17 cellular contexts compared by ENCODE assay signal in the genomic region with DNA sequence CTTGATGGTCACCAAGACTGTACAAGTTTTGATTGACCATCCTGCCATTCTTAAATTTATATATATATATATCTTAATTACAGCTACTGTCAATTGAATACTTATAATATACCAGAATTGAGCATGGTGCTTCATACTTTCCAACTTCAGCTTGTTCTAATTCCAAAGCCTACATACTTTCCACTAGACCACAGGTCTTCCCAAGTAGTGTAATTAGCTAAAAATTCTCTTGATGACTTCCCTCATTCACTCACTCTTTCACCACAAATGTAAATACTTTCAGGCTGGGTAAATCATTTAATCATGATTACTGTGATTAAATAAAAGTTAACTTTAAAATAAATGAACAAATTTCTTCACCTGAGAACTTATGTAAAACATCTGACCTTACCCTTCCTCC. TPM values are rescaled to one million over a fixed set of nuclear protein-coding genes. Genes with fewer than 3 reads are reported as not detected.
A peak's percentile ranks its signal among the peaks of the same experiment; 100 is the strongest.
DNase-seq lines count a peak whose midpoint lies in the region; ATAC-seq and TF ChIP-seq lines count a peak whose summit lies in the region.
"Had no signal": no experiment of that assay in that cellular context is flagged by ENCODE, and none has a peak within 500 bp of the region (broad histone marks: within the 10 kb centered on the region; RNA-seq: fewer than 3 reads in every experiment).

No MANE protein-coding gene starts in this region.

- H3K27ac ChIP-seq in Karpas-422 (ENCODE audit: low read length) (peak overlapping the region; percentile 97), neural progenitor cell (no peak overlapping the region), testis (no peak overlapping the region), colonic mucosa (no peak overlapping the region)
- H3K27ac ChIP-seq: left lung had no signal

- peaks cover 53% of the 10 kb centered on the region for H3K4me1 Mint-ChIP-seq in activated CD4-positive, alpha-beta T cell treated with anti-CD3 and anti-CD28 coated beads, Interleukin-2, amount 10 ng/mL, durations not matched to agents 24 days and 14 days
- H3K4me1 Mint-ChIP-seq in neural progenitor cell, result peaks cover 40% of the 10 kb centered on the region

- peak overlapping the region; percentile 88 for H3K4me2 ChIP-seq in Karpas-422 (ENCODE audit: low read depth, low read length, poor library complexity, severe bottlenecking)
- peak overlapping the region; percentile 92 for H3K4me2 ChIP-seq in neural progenitor cell

- H2AFZ ChIP-seq in Karpas-422 (ENCODE audit: low read length) (no peak overlapping the region), neural progenitor cell (replicated peaks) (no peak overlapping the region)

- H3K9ac ChIP-seq in Karpas-422 (ENCODE audit: low read length), result peak overlapping the region; percentile 59; the same call in 1 of the 2 replicates
- no peak overlapping the region for H3K9ac ChIP-seq in neural progenitor cell
- H3K9ac ChIP-seq in colonic mucosa (ENCODE audit: low read depth in 2 of 2, low read length in 2 of 2), result no peak overlapping the region

- ATAC-seq in GM19324 (IDR thresholded peaks at IDR 0.05; ENCODE audit: low FRiP score, unreplicated experiment), result no peak
- ATAC-seq: left lung, sciatic nerve had no signal

- intact Hi-C loops in activated CD4-positive, alpha-beta T cell treated with anti-CD3 and anti-CD28 coated beads, Interleukin-2, amount 10 ng/mL, durations not matched to agents 24 days and 14 days (cut with micrococcal nuclease), result loop anchor here (10.0 kb wide), 2 partner anchors 613 to 1223 kb away; a partner anchor contains a TSS
- intact Hi-C loops in testis (cut with DNase I; ENCODE audit: low total_unique reads), result no loop called here
- intact Hi-C loops in colonic mucosa (cut with DNase I), result loop anchor here (5.0 kb wide), 1 partner anchor 35 kb away; no protein-coding TSS in a partner anchor

- peaks cover 96% of the 10 kb centered on the region for H3K79me2 ChIP-seq in Karpas-422 (ENCODE audit: low read length)
- H3K79me2 ChIP-seq in neural progenitor cell (ENCODE audit: low read depth), result peaks cover 94% of the 10 kb centered on the region

- H3K4me1 ChIP-seq in Karpas-422 (ENCODE audit: low read length) (peaks cover 66% of the 10 kb centered on the region), neural progenitor cell (peaks cover 35% of the 10 kb centered on the region), testis (peaks cover 4% of the 10 kb centered on the region), colonic mucosa (no peaks in the 10 kb centered on the region)

- H3K4me3 ChIP-seq in Karpas-422 (ENCODE audit: low read length) (peak overlapping the region; percentile 92), neural progenitor cell (peak overlapping the region; percentile 15), testis (no peak overlapping the region), colonic mucosa (no peak overlapping the region)

- H3K27ac Mint-ChIP-seq in activated CD4-positive, alpha-beta T cell treated with anti-CD3 and anti-CD28 coated beads, Interleukin-2, amount 10 ng/mL, durations not matched to agents 24 days and 14 days, result peak overlapping the region; percentile 52
- H3K27ac Mint-ChIP-seq in neural progenitor cell, result no peak overlapping the region

- H3K9me2 ChIP-seq in Karpas-422 (replicated peaks; ENCODE audit: insufficient read depth, low read length), result no peaks in the 10 kb centered on the region

- H3K36me3 Mint-ChIP-seq in activated CD4-positive, alpha-beta T cell treated with anti-CD3 and anti-CD28 coated beads, Interleukin-2, amount 10 ng/mL, durations not matched to agents 24 days and 14 days (ENCODE audit: low read depth), result peaks cover 44% of the 10 kb centered on the region
- peaks cover 29% of the 10 kb centered on the region for H3K36me3 Mint-ChIP-seq in neural progenitor cell
- H3K36me3 Mint-ChIP-seq: IgD-negative memory B cell had no signal

- H3K4me3 Mint-ChIP-seq in activated CD4-positive, alpha-beta T cell treated with anti-CD3 and anti-CD28 coated beads, Interleukin-2, amount 10 ng/mL, durations not matched to agents 24 days and 14 days, result peak overlapping the region; percentile 41
- no peak overlapping the region for H3K4me3 Mint-ChIP-seq in neural progenitor cell

- no peak for TF ChIP-seq CTCF in neural progenitor cell (IDR thresholded peaks at IDR 0.05)
- TF ChIP-seq CTCF in testis (IDR thresholded peaks at IDR 0.05), result no peak
- no peak for TF ChIP-seq CTCF in colonic mucosa (IDR thresholded peaks at IDR 0.05)

- H4K20me1 ChIP-seq in Karpas-422 (ENCODE audit: insufficient read depth, low read depth, low read length) (peaks cover 45% of the 10 kb centered on the region), neural progenitor cell (ENCODE audit: low read depth) (peaks cover 56% of the 10 kb centered on the region)

- H3K36me3 ChIP-seq in Karpas-422 (ENCODE audit: insufficient read depth, low read length) (peaks cover 48% of the 10 kb centered on the region), neural progenitor cell (peaks cover 7% of the 10 kb centered on the region), testis (ENCODE audit: low read depth, missing control alignments) (no peaks in the 10 kb centered on the region), colonic mucosa (no peaks in the 10 kb centered on the region)

- H3F3A ChIP-seq in neural progenitor cell (ENCODE audit: low read depth), result peaks cover 9% of the 10 kb centered on the region

- H3K9me3 ChIP-seq in Karpas-422 (ENCODE audit: low read length), result no peaks in the 10 kb centered on the region
- H3K9me3 ChIP-seq in neural progenitor cell (ENCODE audit: low read depth), result no peaks in the 10 kb centered on the region
- H3K9me3 ChIP-seq in testis, result no peaks in the 10 kb centered on the region
- H3K9me3 ChIP-seq in colonic mucosa, result no peaks in the 10 kb centered on the region
- H3K9me3 ChIP-seq: left lung had no signal

- no peak for TF ChIP-seq POLR2A in testis (IDR thresholded peaks at IDR 0.05)

- DNase-seq in activated CD4-positive, alpha-beta T cell treated with anti-CD3 and anti-CD28 coated beads, Interleukin-2, amount 10 ng/mL, durations not matched to agents 24 days and 14 days, result no peak
- no peak for DNase-seq in activated CD4-positive, alpha-beta T cell treated with anti-CD3 and anti-CD28 coated beads, Interleukin-2, amount 50 U/mL, for 48 hours
- DNase-seq in Karpas-422, result no peak
- DNase-seq in astrocyte of the hippocampus (ENCODE audit: low read depth, low spot score), result peak; percentile 31
- no peak for DNase-seq in neural progenitor cell (ENCODE audit: low spot score)
- no peak for DNase-seq in testis
- DNase-seq in colonic mucosa, result no peak
- DNase-seq: activated CD4-positive, alpha-beta T cell treated with anti-CD3 and anti-CD28 coated beads for 4 hours; caudate nucleus; COR-L47; left lung; NCI-H510A treated with DMSO at 0.1 percent for 48 hours; RPMI8226; stimulated activated naive CD4-positive, alpha-beta T cell treated with Interleukin-2 at 50 U/mL for 16 hours had no signal

- no peaks in the 10 kb centered on the region for H3K27me3 ChIP-seq in Karpas-422 (ENCODE audit: low read length)
- no peaks in the 10 kb centered on the region for H3K27me3 ChIP-seq in neural progenitor cell
- no peaks in the 10 kb centered on the region for H3K27me3 ChIP-seq in testis
- H3K27me3 ChIP-seq in colonic mucosa, result no peaks in the 10 kb centered on the region
- H3K27me3 ChIP-seq: left lung had no signal

- H3K27me3 Mint-ChIP-seq in activated CD4-positive, alpha-beta T cell treated with anti-CD3 and anti-CD28 coated beads, Interleukin-2, amount 10 ng/mL, durations not matched to agents 24 days and 14 days, result no peaks in the 10 kb centered on the region
- H3K27me3 Mint-ChIP-seq in neural progenitor cell (ENCODE audit: insufficient read depth, low read depth), result no peaks in the 10 kb centered on the region
- H3K27me3 Mint-ChIP-seq: IgD-negative memory B cell had no signal

- H3K9me3 Mint-ChIP-seq in activated CD4-positive, alpha-beta T cell treated with anti-CD3 and anti-CD28 coated beads, Interleukin-2, amount 10 ng/mL, durations not matched to agents 24 days and 14 days, result no peaks in the 10 kb centered on the region
- H3K9me3 Mint-ChIP-seq in neural progenitor cell, result peaks cover 3% of the 10 kb centered on the region
- H3K9me3 Mint-ChIP-seq: IgD-negative memory B cell had no signal

RNA-seq across cellular contexts. Expression of a gene that starts 3.4 kb away (rescaled TPM):
- 43.2 and 43.3 TPM in 2 replicates for total RNA-seq in activated CD4-positive, alpha-beta T cell treated with anti-CD3 and anti-CD28 coated beads, Interleukin-2, amount 10 ng/mL, durations not matched to agents 24 days and 14 days
- total RNA-seq in Karpas-422 (2014; rRNA removed; shearing (Covaris generic); ENCODE audit: low replicate concordance), result 79.9 and 90.8 TPM in 2 replicates
- 33.4 and 54.8 TPM in 2 replicates for total RNA-seq in neural progenitor cell (ENCODE audit: low replicate concordance)
- 10 to 100 TPM; 11.1 to 16.6 TPM for total RNA-seq in testis
- polyA plus RNA-seq in testis (ENCODE audit: insufficient read depth, low read depth, low replicate concordance), result 13.0 TPM
- total RNA-seq in colonic mucosa, result 10 to 100 TPM; 17.7 to 20.4 TPM

RNA-seq across cellular contexts. Expression of a gene that starts 37.6 kb away (rescaled TPM):
- total RNA-seq in activated CD4-positive, alpha-beta T cell treated with anti-CD3 and anti-CD28 coated beads, Interleukin-2, amount 10 ng/mL, durations not matched to agents 24 days and 14 days, result 19.0 and 21.3 TPM in 2 replicates
- 17.8 and 17.9 TPM in 2 replicates for total RNA-seq in Karpas-422 (2014; rRNA removed; shearing (Covaris generic); ENCODE audit: low replicate concordance)
- total RNA-seq in neural progenitor cell (ENCODE audit: low replicate concordance) (17.3 and 29.0 TPM in 2 replicates), testis (10 to 100 TPM; 19.2 to 25.1 TPM), colonic mucosa (10 to 100 TPM; 14.3 to 18.5 TPM)
- polyA plus RNA-seq in testis (ENCODE audit: insufficient read depth, low read depth, low replicate concordance), result 14.0 TPM

Comparison
In these comparisons a context has a peak if more than half of its experiments do, and no peak if none do; other contexts are left out.
1. H3K4me3 ChIP-seq: peak in Karpas-422 (single experiment) and neural progenitor cell (single experiment); none in testis (0 of 2) and colonic mucosa (single experiment).